ENCODE assay signal across 2 cellular contexts in genomic region chr13:60329221-60329983, GRCh38.
TF ChIP-seq lines count a peak whose summit lies in the region.

No MANE protein-coding gene starts in this region.

TF ChIP-seq in HCT116, 20 proteins besides CTCF, POLR2A, EP300 and RAD21 (continued from another document):
- no peak for TF ChIP-seq ZBTB33 (IDR thresholded peaks at IDR 0.05; ENCODE audit: extremely low read depth, insufficient replicate concordance, low read length)
- TF ChIP-seq, protein P1, sequence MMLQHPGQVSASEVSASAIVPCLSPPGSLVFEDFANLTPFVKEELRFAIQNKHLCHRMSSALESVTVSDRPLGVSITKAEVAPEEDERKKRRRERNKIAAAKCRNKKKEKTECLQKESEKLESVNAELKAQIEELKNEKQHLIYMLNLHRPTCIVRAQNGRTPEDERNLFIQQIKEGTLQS (IDR thresholded peaks at IDR 0.05): no peak

TF ChIP-seq in SK-N-SH treated with all-trans-retinoic acid at 6 μM for 48 hours, 23 proteins besides CTCF, POLR2A, EP300 and RAD21 (continued from another document):
- TF ChIP-seq CSRNP3 (CRISPR knock-in tag; IDR thresholded peaks at IDR 0.05) (peak; percentile 83; the same call in 1 of the 2 replicates), BACH2 (CRISPR knock-in tag; IDR thresholded peaks at IDR 0.05; ENCODE audit: borderline replicate concordance) (no peak), CREB5 (CRISPR knock-in tag; IDR thresholded peaks at IDR 0.05; ENCODE audit: low read depth) (peak; percentile 55; the same call in 1 of the 2 replicates), ZFP30 (CRISPR knock-in tag; IDR thresholded peaks at IDR 0.05) (no peak), PPARA (CRISPR knock-in tag; IDR thresholded peaks at IDR 0.05; ENCODE audit: borderline replicate concordance) (no peak)
